Comparison of ENCODE assay signal across 8 cellular contexts in genomic region chr9:36486933-36487481, GRCh38.
DNase-seq lines count a peak whose midpoint lies in the region; ATAC-seq, FAIRE-seq and TF ChIP-seq lines count a peak whose summit lies in the region.

No MANE protein-coding gene starts in this region.

- peak; percentile 34 for ATAC-seq in HG02884 (IDR thresholded peaks at IDR 0.05; ENCODE audit: unreplicated experiment)
- ATAC-seq in foreskin keratinocyte = peak; percentile 15

- peaks cover 2% of the 10 kb centered on the region for H3K36me3 Mint-ChIP-seq in osteocyte (ENCODE audit: unreplicated experiment)

- H3K4me2 ChIP-seq in OCI-LY1 (ENCODE audit: low read length) = peak overlapping the region; percentile 99

- peak overlapping the region; percentile 99 for H3K4me3 ChIP-seq in OCI-LY1 (ENCODE audit: low read depth, low read length, poor library complexity, severe bottlenecking)

- TF ChIP-seq CTCF in OCI-LY1 (IDR thresholded peaks at IDR 0.05; ENCODE audit: low read length) (no peak), foreskin keratinocyte (conservative IDR thresholded peaks at IDR 0.05) (no peak), osteocyte (IDR thresholded peaks at IDR 0.05) (no peak)

- no peaks in the 10 kb centered on the region for H4K20me1 ChIP-seq in OCI-LY1 (ENCODE audit: insufficient read depth, low read length)

- H3K27me3 ChIP-seq in OCI-LY1 (ENCODE audit: insufficient read depth, low read length) (no peaks in the 10 kb centered on the region), foreskin keratinocyte (no peaks in the 10 kb centered on the region)

- H3K79me2 ChIP-seq in OCI-LY1 (ENCODE audit: insufficient read depth, low read length) = peaks cover 42% of the 10 kb centered on the region

- H3K4me1 ChIP-seq in OCI-LY1 (ENCODE audit: insufficient read depth, low read length, severe bottlenecking) = peaks cover 30% of the 10 kb centered on the region
- H3K4me1 ChIP-seq in foreskin keratinocyte = no peaks in the 10 kb centered on the region

- peaks cover 34% of the 10 kb centered on the region for H3K4me1 Mint-ChIP-seq in osteocyte (ENCODE audit: unreplicated experiment)

- H3K4me3 Mint-ChIP-seq in osteocyte (ENCODE audit: unreplicated experiment) = peak overlapping the region; percentile 81

- H3K9me3 ChIP-seq in OCI-LY1 (ENCODE audit: low read length) = no peaks in the 10 kb centered on the region

- H3K27ac ChIP-seq in OCI-LY1 (ENCODE audit: low read depth, low read length, poor library complexity, severe bottlenecking) = peak overlapping the region; percentile 73
- H3K27ac ChIP-seq in foreskin keratinocyte = peak overlapping the region; percentile 74

- no peaks in the 10 kb centered on the region for H3K27me3 Mint-ChIP-seq in osteocyte (ENCODE audit: unreplicated experiment)

- no peaks in the 10 kb centered on the region for H3K9me2 ChIP-seq in OCI-LY1 (ENCODE audit: low read depth, low read length)

- peak overlapping the region; percentile 93 for H3K9ac ChIP-seq in OCI-LY1 (ENCODE audit: low read length)

- DNase-seq in DMS53 (lab: John Stamatoyannopoulos, UW) = peak; percentile 54
- no peak for DNase-seq in DMS53 treated with DMSO at 0.1 percent for 48 hours (lab: John Stamatoyannopoulos, UW; ENCODE audit: unreplicated experiment)
- DNase-seq in activated T-helper 1 cell treated with Interleukin-2 at 50 U/mL for 16 hours (ENCODE audit: low read depth) = peak; percentile 26
- peak in 1 of 2 donors; percentile 18 for DNase-seq in foreskin keratinocyte
- DNase-seq in osteocyte (ENCODE audit: extremely low spot score, unreplicated experiment) = peak; percentile 86
- DNase-seq in urothelium cell line (ENCODE audit: low spot score) = peak; percentile 61

- no peaks in the 10 kb centered on the region for H3K36me3 ChIP-seq in OCI-LY1 (ENCODE audit: insufficient read depth, low read length)

- H3F3A ChIP-seq in OCI-LY1 (ENCODE audit: insufficient read depth, low read length) = no peaks in the 10 kb centered on the region

- H3K9me3 Mint-ChIP-seq in osteocyte (ENCODE audit: unreplicated experiment) = no peaks in the 10 kb centered on the region

- peak overlapping the region; percentile 89 for H3K27ac Mint-ChIP-seq in osteocyte (ENCODE audit: unreplicated experiment)

- FAIRE-seq in urothelium cell line (lab: Jason Lieb, UNC) = no peak

- H2AFZ ChIP-seq in OCI-LY1 (ENCODE audit: low read length) = no peak overlapping the region
